In the genomic region with DNA sequence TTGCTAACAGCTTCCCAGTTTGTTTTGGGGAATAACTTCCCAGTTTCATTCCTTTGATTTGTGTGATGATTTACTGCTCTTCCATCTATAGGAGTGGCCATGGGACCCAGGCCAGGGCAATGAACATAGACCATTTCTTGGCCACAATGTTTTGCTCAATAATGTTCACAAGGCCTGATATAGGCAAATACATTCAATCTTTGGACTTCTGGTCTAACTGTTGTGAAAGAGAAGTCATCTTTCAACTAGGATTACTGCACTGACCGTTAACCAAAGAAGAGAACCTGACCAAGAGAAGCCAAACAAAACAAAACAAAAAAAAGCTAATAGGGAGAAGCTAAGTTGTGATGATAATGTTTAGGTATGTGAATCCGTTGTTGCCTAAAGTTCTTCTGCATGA, we compare ENCODE assay signal across 15 cellular contexts.
"Had no signal": no experiment of that assay in that cellular context is flagged by ENCODE, and none has a peak within 500 bp of the region (broad histone marks: within the 10 kb centered on the region; RNA-seq: fewer than 3 reads in every experiment).

No MANE protein-coding gene starts in this region.

- H3K27me3 Mint-ChIP-seq: activated CD4-positive, alpha-beta T cell treated with anti-CD3 and anti-CD28 coated beads, Interleukin-2, amount 10 ng/mL, durations not matched to agents 24 days and 14 days; activated T-cell treated with anti-CD3 and anti-CD28 coated beads, Interleukin-2, amount 50 U/mL, for 24 hours had no signal

- H3K4me3 Mint-ChIP-seq: activated CD4-positive, alpha-beta T cell treated with anti-CD3 and anti-CD28 coated beads, Interleukin-2, amount 10 ng/mL, durations not matched to agents 24 days and 14 days; activated CD8-positive, alpha-beta T cell treated with anti-CD3 and anti-CD28 coated beads, Interleukin-2, amount 10 ng/mL, durations not matched to agents 7 days and 5 days; activated naive CD4-positive, alpha-beta T cell treated with anti-CD3 and anti-CD28 coated beads for 36 hours; activated T-cell treated with anti-CD3 and anti-CD28 coated beads, Interleukin-2, amount 50 U/mL, for 24 hours; effector memory CD8-positive, alpha-beta T cell; T-helper 1 cell treated with Interleukin-12 subunit alpha and Interleukin-12 subunit beta and Interleukin-4 antibody, amounts not matched to agents 30 μg/mL and 1 μg/mL, for 36 hours; type B pancreatic cell had no signal

- DNase-seq: activated CD4-positive, alpha-beta T cell treated with anti-CD3 and anti-CD28 coated beads, Interleukin-2, amount 10 ng/mL, durations not matched to agents 24 days and 14 days; activated CD8-positive, alpha-beta T cell treated with anti-CD3 and anti-CD28 coated beads, Interleukin-2, amount 10 ng/mL, durations not matched to agents 7 days and 5 days; activated naive CD4-positive, alpha-beta T cell treated with anti-CD3 and anti-CD28 coated beads for 36 hours; activated T-cell treated with anti-CD3 and anti-CD28 coated beads, Interleukin-2, amount 50 U/mL, for 24 hours; anterior cingulate cortex; effector memory CD8-positive, alpha-beta T cell; foreskin melanocyte; glutamatergic neuron; hippocampal formation; islet precursor cell; occipital lobe; posterior cingulate gyrus; testis had no signal

- H3K4me1 Mint-ChIP-seq: activated CD4-positive, alpha-beta T cell treated with anti-CD3 and anti-CD28 coated beads, Interleukin-2, amount 10 ng/mL, durations not matched to agents 24 days and 14 days had no signal

- H3K4me3 ChIP-seq: testis had no signal

- H3K27ac ChIP-seq: testis had no signal

- H3K27me3 ChIP-seq: testis had no signal

- H3K27ac Mint-ChIP-seq: activated CD4-positive, alpha-beta T cell treated with anti-CD3 and anti-CD28 coated beads, Interleukin-2, amount 10 ng/mL, durations not matched to agents 24 days and 14 days; activated CD8-positive, alpha-beta T cell treated with anti-CD3 and anti-CD28 coated beads, Interleukin-2, amount 10 ng/mL, durations not matched to agents 7 days and 5 days; activated naive CD4-positive, alpha-beta T cell treated with anti-CD3 and anti-CD28 coated beads for 36 hours; activated T-cell treated with anti-CD3 and anti-CD28 coated beads, Interleukin-2, amount 50 U/mL, for 24 hours; effector memory CD8-positive, alpha-beta T cell; T-helper 1 cell treated with Interleukin-12 subunit alpha and Interleukin-12 subunit beta and Interleukin-4 antibody, amounts not matched to agents 30 μg/mL and 1 μg/mL, for 36 hours; type B pancreatic cell had no signal

- H3K36me3 Mint-ChIP-seq: type B pancreatic cell had no signal

- H3K9me3 Mint-ChIP-seq: activated naive CD4-positive, alpha-beta T cell treated with anti-CD3 and anti-CD28 coated beads for 36 hours; activated T-cell treated with anti-CD3 and anti-CD28 coated beads, Interleukin-2, amount 50 U/mL, for 24 hours; effector memory CD8-positive, alpha-beta T cell; T-helper 1 cell treated with Interleukin-12 subunit alpha and Interleukin-12 subunit beta and Interleukin-4 antibody, amounts not matched to agents 30 μg/mL and 1 μg/mL, for 36 hours had no signal

- H3K9me3 ChIP-seq: testis had no signal

- H3K4me1 ChIP-seq: testis had no signal

- ATAC-seq: activated CD8-positive, alpha-beta T cell treated with anti-CD3 and anti-CD28 coated beads, Interleukin-2, amount 10 ng/mL, durations not matched to agents 7 days and 5 days; effector memory CD8-positive, alpha-beta T cell had no signal
